ENCODE assay signal across 17 cellular contexts in the genomic region with DNA sequence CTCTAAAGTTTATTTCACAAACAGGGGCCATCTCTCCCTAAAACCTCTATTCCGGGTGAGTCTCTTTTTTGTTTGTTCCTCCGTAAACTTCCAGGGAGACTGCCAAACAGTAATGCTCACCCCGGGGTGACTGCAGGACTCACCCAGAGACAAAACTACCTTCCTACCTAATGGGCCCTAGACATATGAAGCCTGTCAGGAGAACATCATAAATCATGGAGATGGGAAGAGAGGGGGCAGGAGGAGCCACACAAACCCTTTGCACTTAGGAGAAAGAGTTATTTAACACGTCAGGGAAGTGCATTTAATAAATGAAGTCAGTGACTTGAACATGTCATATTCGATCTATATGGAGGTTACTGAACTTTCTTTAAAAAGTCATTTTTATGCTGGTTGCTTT.
DNase-seq lines count a peak whose midpoint lies in the region; ATAC-seq and TF ChIP-seq lines count a peak whose summit lies in the region.
"Had no signal": no experiment of that assay in that cellular context is flagged by ENCODE, and none has a peak within 500 bp of the region (broad histone marks: within the 10 kb centered on the region; RNA-seq: fewer than 3 reads in every experiment).

No MANE protein-coding gene starts in this region.

- DNase-seq in NCI-H460 (ENCODE audit: extremely low read depth, low read depth), result peak; percentile 24
- DNase-seq in left kidney (ENCODE audit: low read depth, low spot score), result peak; percentile 62
- DNase-seq in neural crest cell (ENCODE audit: low read depth, low spot score), result no peak
- no peak for DNase-seq in HAP-1 (ENCODE audit: low spot score in 2 of 2)
- DNase-seq in D341Med (ENCODE audit: low spot score), result no peak
- DNase-seq in PC-9, result no peak
- DNase-seq: BE2C; CD4-positive, alpha-beta memory T cell; GF-D8; NCI-H1417 treated with DMSO at 0.1 percent for 48 hours; NCI-H1930; NCI-H748 treated with DMSO at 0.1 percent for 48 hours; OCI-M1; RPMI8226; SIG-M5 had no signal

- no peak for ATAC-seq in HG02623 (IDR thresholded peaks at IDR 0.05; ENCODE audit: unreplicated experiment)

- H3K27me3 Mint-ChIP-seq in neural crest cell (ENCODE audit: low read depth), result no peaks in the 10 kb centered on the region
- H3K27me3 Mint-ChIP-seq: CD4-positive, alpha-beta memory T cell had no signal

- no peaks in the 10 kb centered on the region for H4K20me1 ChIP-seq in PC-9 (ENCODE audit: insufficient read depth)

- no peak overlapping the region for H3K4me3 ChIP-seq in HAP-1
- H3K4me3 ChIP-seq in PC-9, result no peak overlapping the region

- H3K4me3 Mint-ChIP-seq in neural crest cell, result peak overlapping the region; percentile 66
- H3K4me3 Mint-ChIP-seq: CD4-positive, alpha-beta memory T cell had no signal

- POLR2A ChIA-PET in PC-9 (lab: Charles Lee; ENCODE audit: unreplicated experiment), result no interaction called here

- peaks cover 82% of the 10 kb centered on the region for H3K4me1 Mint-ChIP-seq in neural crest cell
- H3K4me1 Mint-ChIP-seq: CD4-positive, alpha-beta memory T cell had no signal

- no peak overlapping the region for H3K4me2 ChIP-seq in PC-9

- peaks cover 3% of the 10 kb centered on the region for H3K9me3 Mint-ChIP-seq in neural crest cell

- intact Hi-C loops in PC-9 (cut with micrococcal nuclease; ENCODE audit: unreplicated experiment), result no loop called here

- H3K9me2 ChIP-seq in PC-9 (ENCODE audit: insufficient read depth), result no peaks in the 10 kb centered on the region

- no peaks in the 10 kb centered on the region for H3K79me2 ChIP-seq in PC-9 (ENCODE audit: low read depth)

- H3K36me3 Mint-ChIP-seq in neural crest cell (ENCODE audit: low read depth), result peaks cover 6% of the 10 kb centered on the region
- H3K36me3 Mint-ChIP-seq: CD4-positive, alpha-beta memory T cell had no signal

- H3K9me3 ChIP-seq in HAP-1 (no peaks in the 10 kb centered on the region), PC-9 (ENCODE audit: insufficient read depth, low read depth) (no peaks in the 10 kb centered on the region; the same call in 1 of the 2 replicates)
- H3K9me3 ChIP-seq: BE2C had no signal

- TF ChIP-seq CTCF in neural crest cell (conservative IDR thresholded peaks at IDR 0.05) (no peak), PC-9 (conservative IDR thresholded peaks at IDR 0.05) (no peak)

- H3K27ac Mint-ChIP-seq in neural crest cell (ENCODE audit: unreplicated experiment), result peak overlapping the region; percentile 91

- no peaks in the 10 kb centered on the region for H3K4me1 ChIP-seq in HAP-1
- H3K4me1 ChIP-seq in PC-9 (replicated peaks; ENCODE audit: insufficient read depth), result no peaks in the 10 kb centered on the region

- H3K36me3 ChIP-seq in HAP-1 (replicated peaks), result no peaks in the 10 kb centered on the region
- no peaks in the 10 kb centered on the region for H3K36me3 ChIP-seq in PC-9 (ENCODE audit: low read depth)
- H3K36me3 ChIP-seq: BE2C had no signal

- H3K27me3 ChIP-seq in HAP-1 (ENCODE audit: low read depth), result no peaks in the 10 kb centered on the region; the same call in 1 of the 2 replicates
- H3K27me3 ChIP-seq in PC-9 (ENCODE audit: insufficient read depth, low read depth), result no peaks in the 10 kb centered on the region
- H3K27me3 ChIP-seq: BE2C had no signal

- H3F3A ChIP-seq in PC-9 (ENCODE audit: insufficient read depth, low read depth), result no peaks in the 10 kb centered on the region

- H2AFZ ChIP-seq in PC-9, result no peak overlapping the region

- in situ Hi-C loops in HAP-1 (cut with MboI; ENCODE audit: low sequenced_read_pairs), result no loop called here

- BruUV-seq in PC-9 (replicated peaks; lab: Mats Ljungman, UMichigan), result no TSS peak

- CTCF ChIA-PET in PC-9 (lab: Charles Lee), result no interaction called here

- no peak overlapping the region for H3K27ac ChIP-seq in PC-9
- H3K27ac ChIP-seq: HL-60 had no signal

Comparison
In these comparisons a context has a peak if more than half of its experiments do, and no peak if none do; other contexts are left out.
1. DNase-seq: peak in NCI-H460 (single experiment) and left kidney (single experiment); none in neural crest cell (single experiment), HAP-1 (0 of 2), D341Med (single experiment) and PC-9 (0 of 2).